In the genomic region with DNA sequence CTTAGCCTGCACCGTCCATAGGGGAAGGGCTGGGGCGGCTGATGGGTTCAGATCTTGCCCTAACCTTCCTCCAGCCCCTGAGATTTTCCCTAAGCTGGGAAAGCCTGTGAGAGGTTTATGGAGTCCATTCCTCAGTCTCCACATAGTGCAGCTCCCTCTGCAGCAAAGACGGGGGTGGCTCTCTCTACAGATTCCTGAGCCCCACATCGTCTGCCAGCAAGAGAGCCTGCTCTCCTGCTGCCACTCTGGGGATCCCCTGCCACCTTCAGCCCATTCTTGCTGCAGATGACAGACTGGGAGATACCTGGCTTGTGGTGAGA, we compare ENCODE assay signal across 14 cellular contexts. TPM values are rescaled to one million over a fixed set of nuclear protein-coding genes. Genes with fewer than 3 reads are reported as not detected.
DNase-seq lines count a peak whose midpoint lies in the region; ATAC-seq and TF ChIP-seq lines count a peak whose summit lies in the region.
"Had no signal": no experiment of that assay in that cellular context is flagged by ENCODE, and none has a peak within 500 bp of the region (broad histone marks: within the 10 kb centered on the region; RNA-seq: fewer than 3 reads in every experiment).

No MANE protein-coding gene starts in this region.

- H3K4me3 ChIP-seq in H7 (ENCODE audit: insufficient read depth, low read depth, low read length): no peak overlapping the region
- no peak overlapping the region for H3K4me3 ChIP-seq in liver (ENCODE audit: low read depth in 1 of 3, low read length in 3 of 3)
- peak overlapping the region; percentile 47 for H3K4me3 ChIP-seq in skeletal muscle satellite cell (ENCODE audit: low read length)

- peaks cover 3% of the 10 kb centered on the region for H3K27me3 Mint-ChIP-seq in activated CD8-positive, alpha-beta T cell treated with anti-CD3 and anti-CD28 coated beads, Interleukin-2, amount 10 ng/mL, durations not matched to agents 7 days and 5 days (ENCODE audit: low read depth)
- H3K27me3 Mint-ChIP-seq in activated naive CD4-positive, alpha-beta T cell treated with anti-CD3 and anti-CD28 coated beads for 36 hours (ENCODE audit: low read depth): no peaks in the 10 kb centered on the region

- no peaks in the 10 kb centered on the region for H3K27me3 ChIP-seq in H7 (ENCODE audit: control insufficient read depth, insufficient read depth, low read length)
- no peaks in the 10 kb centered on the region for H3K27me3 ChIP-seq in liver (ENCODE audit: control insufficient read depth in 4 of 4, insufficient read depth in 4 of 4, low read length in 3 of 4)
- H3K27me3 ChIP-seq in skeletal muscle satellite cell (ENCODE audit: control insufficient read depth, insufficient read depth, low read length): peaks cover 1% of the 10 kb centered on the region

- H3K4me1 ChIP-seq in liver (ENCODE audit: control insufficient read depth in 4 of 4, insufficient read depth in 4 of 4, low read length in 3 of 4): peaks cover 8 to 43% (median 26%) of the 10 kb centered on the region in 4 donors
- peaks cover 38% of the 10 kb centered on the region for H3K4me1 ChIP-seq in skeletal muscle satellite cell (ENCODE audit: control insufficient read depth, insufficient read depth, low read length)

- peaks cover 3% of the 10 kb centered on the region for H3K36me3 ChIP-seq in H7 (replicated peaks; ENCODE audit: control insufficient read depth, insufficient read depth, low read length)
- H3K36me3 ChIP-seq in liver (ENCODE audit: control insufficient read depth in 4 of 4, insufficient read depth in 3 of 4, low read depth in 1 of 4, low read length in 3 of 4): peaks cover 0 to 13% (median 6%) of the 10 kb centered on the region in 4 donors
- H3K36me3 ChIP-seq in skeletal muscle satellite cell (ENCODE audit: insufficient read depth, low read length): peaks cover 17% of the 10 kb centered on the region

- POLR2A ChIA-PET in activated CD8-positive, alpha-beta T cell treated with anti-CD3 and anti-CD28 coated beads, Interleukin-2, amount 10 ng/mL, durations not matched to agents 7 days and 5 days (lab: Charles Lee): interaction anchor here (3.2 kb wide), 1 partner anchor 57 kb away, joined by 9 read pairs; no protein-coding TSS in a partner anchor

- no peak for ATAC-seq in activated CD8-positive, alpha-beta T cell treated with anti-CD3 and anti-CD28 coated beads, Interleukin-2, amount 10 ng/mL, durations not matched to agents 7 days and 5 days

- CTCF ChIA-PET in activated CD8-positive, alpha-beta T cell treated with anti-CD3 and anti-CD28 coated beads, Interleukin-2, amount 10 ng/mL, durations not matched to agents 7 days and 5 days (lab: Charles Lee): interaction anchor here (0.8 to 15.1 kb wide), 15 partner anchors 9 to 177 kb away, joined by 3 to 486 read pairs (median 5); a partner anchor contains a TSS
- CTCF ChIA-PET in activated naive CD4-positive, alpha-beta T cell treated with anti-CD3 and anti-CD28 coated beads for 36 hours (lab: Charles Lee): interaction anchor here (0.6 to 14.9 kb wide), 15 partner anchors 8 to 414 kb away, joined by 3 to 306 read pairs (median 4); a partner anchor contains a TSS

- peak overlapping the region; percentile 53 for H3K4me2 ChIP-seq in skeletal muscle satellite cell (ENCODE audit: low read length)

- intact Hi-C loops in activated naive CD4-positive, alpha-beta T cell treated with anti-CD3 and anti-CD28 coated beads for 36 hours (cut with micrococcal nuclease): loop anchor here (2.0 kb wide), 2 partner anchors 14 to 34 kb away; a partner anchor contains a TSS
- intact Hi-C loops in posterior vena cava (cut with DNase I): loop anchor here (2.0 to 5.0 kb wide), 3 partner anchors 55 to 75 kb away; a partner anchor contains a TSS

- TF ChIP-seq CTCF in VCaP (conservative IDR thresholded peaks at IDR 0.05) (no peak), liver (IDR thresholded peaks at IDR 0.05; ENCODE audit: low read depth, low read length, missing input control) (no peak)

- peaks cover 6% of the 10 kb centered on the region for H3K36me3 Mint-ChIP-seq in activated CD8-positive, alpha-beta T cell treated with anti-CD3 and anti-CD28 coated beads, Interleukin-2, amount 10 ng/mL, durations not matched to agents 7 days and 5 days (ENCODE audit: low read depth)
- peaks cover 6% of the 10 kb centered on the region for H3K36me3 Mint-ChIP-seq in activated naive CD4-positive, alpha-beta T cell treated with anti-CD3 and anti-CD28 coated beads for 36 hours (ENCODE audit: low read depth)

- no peak overlapping the region for H3K27ac Mint-ChIP-seq in activated CD8-positive, alpha-beta T cell treated with anti-CD3 and anti-CD28 coated beads, Interleukin-2, amount 10 ng/mL, durations not matched to agents 7 days and 5 days
- no peak overlapping the region for H3K27ac Mint-ChIP-seq in activated naive CD4-positive, alpha-beta T cell treated with anti-CD3 and anti-CD28 coated beads for 36 hours

- no peak overlapping the region for H3K9ac ChIP-seq in liver (ENCODE audit: low read depth in 1 of 2, low read length in 2 of 2)
- peak overlapping the region; percentile 43 for H3K9ac ChIP-seq in skeletal muscle satellite cell (ENCODE audit: low read depth, low read length)

- H3K27ac ChIP-seq in VCaP (peak overlapping the region; percentile 95), liver (ENCODE audit: low read depth in 1 of 2, low read length in 2 of 2) (peak overlapping the region; percentile 80 to 81)

- H3K4me3 Mint-ChIP-seq in activated CD8-positive, alpha-beta T cell treated with anti-CD3 and anti-CD28 coated beads, Interleukin-2, amount 10 ng/mL, durations not matched to agents 7 days and 5 days: no peak overlapping the region
- no peak overlapping the region for H3K4me3 Mint-ChIP-seq in activated naive CD4-positive, alpha-beta T cell treated with anti-CD3 and anti-CD28 coated beads for 36 hours
- H3K4me3 Mint-ChIP-seq: activated T-cell treated with anti-CD3 and anti-CD28 coated beads, Interleukin-2, amount 50 U/mL, for 4 hours had no signal

- H3K4me1 Mint-ChIP-seq in activated CD8-positive, alpha-beta T cell treated with anti-CD3 and anti-CD28 coated beads, Interleukin-2, amount 10 ng/mL, durations not matched to agents 7 days and 5 days (ENCODE audit: low read depth): peaks cover 18% of the 10 kb centered on the region
- peaks cover 10% of the 10 kb centered on the region for H3K4me1 Mint-ChIP-seq in activated naive CD4-positive, alpha-beta T cell treated with anti-CD3 and anti-CD28 coated beads for 36 hours (ENCODE audit: low read depth)

- 56% methylated on average over 4 of the region's 4 CpGs for WGBS in liver

- H3K9me3 Mint-ChIP-seq in activated CD8-positive, alpha-beta T cell treated with anti-CD3 and anti-CD28 coated beads, Interleukin-2, amount 10 ng/mL, durations not matched to agents 7 days and 5 days (ENCODE audit: insufficient read depth): no peaks in the 10 kb centered on the region
- H3K9me3 Mint-ChIP-seq in activated naive CD4-positive, alpha-beta T cell treated with anti-CD3 and anti-CD28 coated beads for 36 hours: no peaks in the 10 kb centered on the region
- H3K9me3 Mint-ChIP-seq: activated T-cell treated with anti-CD3 and anti-CD28 coated beads, Interleukin-2, amount 50 U/mL, for 4 hours had no signal

- TF ChIP-seq RAD21 in liver (IDR thresholded peaks at IDR 0.05): no peak

- H3K9me3 ChIP-seq in liver (ENCODE audit: control insufficient read depth in 4 of 4, low read length in 3 of 4) (no peaks in the 10 kb centered on the region), skeletal muscle satellite cell (replicated peaks; ENCODE audit: low read length) (no peaks in the 10 kb centered on the region)

- DNase-seq in H7 (peak; percentile 55), posterior vena cava (ENCODE audit: low spot score) (no peak)
- DNase-seq in activated CD8-positive, alpha-beta T cell treated with anti-CD3 and anti-CD28 coated beads, Interleukin-2, amount 10 ng/mL, durations not matched to agents 7 days and 5 days: no peak
- no peak for DNase-seq in activated naive CD4-positive, alpha-beta T cell treated with anti-CD3 and anti-CD28 coated beads for 36 hours
- no peak for DNase-seq in activated CD8-positive, alpha-beta memory T cell treated with anti-CD3 and anti-CD28 coated beads, Interleukin-2, amount 50 U/mL, for 48 hours
- DNase-seq: activated CD4-positive, alpha-beta T cell treated with anti-CD3 and anti-CD28 coated beads, Interleukin-2, amount 50 U/mL, for 1 hour; activated T-cell treated with anti-CD3 and anti-CD28 coated beads, Interleukin-2, amount 50 U/mL, for 4 hours; left colon had no signal

TF ChIP-seq in liver, 16 proteins besides CTCF, POLR2A, EP300 and RAD21 (continues in another document):
- no peak for TF ChIP-seq SP1 (IDR thresholded peaks at IDR 0.05)
- TF ChIP-seq GABPA (IDR thresholded peaks at IDR 0.05 in 1 of 2, conservative IDR thresholded peaks at IDR 0.05 in 1 of 2): no peak
- no peak for TF ChIP-seq RXRA (IDR thresholded peaks at IDR 0.05)
- TF ChIP-seq HNF4A (conservative IDR thresholded peaks at IDR 0.05): no peak
- TF ChIP-seq TAF1 (conservative IDR thresholded peaks at IDR 0.05): no peak
- no peak for TF ChIP-seq JUND (IDR thresholded peaks at IDR 0.05)

RNA-seq across cellular contexts. Expression of a gene that starts 3.1 kb away (rescaled TPM):
- not detected in 2 replicates for total RNA-seq in H7 (2014; rRNA removed; shearing (Covaris generic))
- total RNA-seq in liver (under 1 TPM in 1 of 2 donors, not detected in 1; 0.50 TPM), posterior vena cava (under 1 TPM in 1 of 2 donors, not detected in 1; 0.19 TPM)
- under 1 TPM; 0.03 to 0.24 TPM for polyA plus RNA-seq in liver
- total RNA-seq in skeletal muscle satellite cell (2012; rRNA removed): not detected in 2 replicates
- total RNA-seq in activated CD8-positive, alpha-beta T cell treated with anti-CD3 and anti-CD28 coated beads, Interleukin-2, amount 10 ng/mL, durations not matched to agents 7 days and 5 days: not detected
- not detected for total RNA-seq in activated naive CD4-positive, alpha-beta T cell treated with anti-CD3 and anti-CD28 coated beads for 36 hours
- total RNA-seq: activated T-cell treated with anti-CD3 and anti-CD28 coated beads, Interleukin-2, amount 50 U/mL, for 4 hours; M059J; subcutaneous adipose tissue had no signal
- polyA plus RNA-seq: BJ had no signal

RNA-seq across cellular contexts. Expression of a gene that starts 12.8 kb away (rescaled TPM):
- total RNA-seq in H7 (2014; rRNA removed; shearing (Covaris generic)): 67.3 and 75.7 TPM in 2 replicates
- total RNA-seq in liver: 10 to 100 TPM; 12.9 to 28.4 TPM
- 10 to 100 TPM; 30.5 to 31.8 TPM for polyA plus RNA-seq in liver
- total RNA-seq in skeletal muscle satellite cell (2012; rRNA removed): 45.9 and 56.3 TPM in 2 replicates
- total RNA-seq in activated CD8-positive, alpha-beta T cell treated with anti-CD3 and anti-CD28 coated beads, Interleukin-2, amount 10 ng/mL, durations not matched to agents 7 days and 5 days: 10 to 100 TPM; 28.8 to 31.1 TPM
- 10 to 100 TPM; 21.8 to 22.0 TPM for total RNA-seq in activated naive CD4-positive, alpha-beta T cell treated with anti-CD3 and anti-CD28 coated beads for 36 hours
- 10 to 100 TPM; 26.4 to 30.8 TPM for total RNA-seq in posterior vena cava

RNA-seq across cellular contexts. Expression of a gene that starts 31.4 kb away (rescaled TPM):
- 11.8 and 29.6 TPM in 2 replicates for total RNA-seq in H7 (2014; rRNA removed; shearing (Covaris generic))
- 1 to 10 TPM in 1 of 2 donors, under 1 TPM in 1; 0.79 to 3.8 TPM for total RNA-seq in liver
- polyA plus RNA-seq in liver: 1 to 10 TPM; 3.0 to 5.8 TPM
- 1.1 and 1.5 TPM in 2 replicates for total RNA-seq in skeletal muscle satellite cell (2012; rRNA removed)
- 1 to 10 TPM; 4.3 to 5.6 TPM for total RNA-seq in activated CD8-positive, alpha-beta T cell treated with anti-CD3 and anti-CD28 coated beads, Interleukin-2, amount 10 ng/mL, durations not matched to agents 7 days and 5 days
- total RNA-seq in activated naive CD4-positive, alpha-beta T cell treated with anti-CD3 and anti-CD28 coated beads for 36 hours: 10 to 100 TPM; 64.2 to 64.8 TPM
- total RNA-seq in posterior vena cava: 100 to 1,000 TPM; 197 to 567 TPM
